Comparison of ENCODE assay signal across 20 cellular contexts in genomic region chr19:51161266-51161665, GRCh38. TPM values are rescaled to one million over a fixed set of nuclear protein-coding genes. Genes with fewer than 3 reads are reported as not detected.
DNase-seq lines count a peak whose midpoint lies in the region; ATAC-seq and TF ChIP-seq lines count a peak whose summit lies in the region.
"Had no signal": no experiment of that assay in that cellular context is flagged by ENCODE, and none has a peak within 500 bp of the region (broad histone marks: within the 10 kb centered on the region; RNA-seq: fewer than 3 reads in every experiment).

No MANE protein-coding gene starts in this region.

- WGBS in thyroid gland, 2 donors: 85 to 93% methylated on average over 1 of the region's 1 CpG

- H3K27me3 Mint-ChIP-seq in natural killer cell treated with Interleukin-12 subunit alpha and Interleukin-12 subunit beta and Interleukin-15 and Interleukin-18, amount 100 ng/mL, for 72 hours: peaks cover 0 to 3% of the 10 kb centered on the region in 2 donors
- no peaks in the 10 kb centered on the region for H3K27me3 Mint-ChIP-seq in natural killer cell (ENCODE audit: low read depth in 2 of 2)

- no peak overlapping the region for H3K27ac ChIP-seq in thyroid gland
- H3K27ac ChIP-seq: 22Rv1, HL-60 had no signal

- no peaks in the 10 kb centered on the region for H3K27me3 ChIP-seq in thyroid gland

- no peak overlapping the region for H3K4me3 ChIP-seq in epithelial cell of esophagus (ENCODE audit: low read length)
- H3K4me3 ChIP-seq in thyroid gland (replicated peaks in 1 of 3): no peak overlapping the region

- peaks cover 27 to 30% of the 10 kb centered on the region in 2 donors for H3K4me1 Mint-ChIP-seq in natural killer cell treated with Interleukin-12 subunit alpha and Interleukin-12 subunit beta and Interleukin-15 and Interleukin-18, amount 100 ng/mL, for 72 hours (ENCODE audit: low read depth in 2 of 2)
- H3K4me1 Mint-ChIP-seq in natural killer cell: peaks cover 53 to 55% of the 10 kb centered on the region in 2 donors
- peaks cover 22% of the 10 kb centered on the region for H3K4me1 Mint-ChIP-seq in stimulated activated effector memory CD8-positive, alpha-beta T cell treated with anti-CD3 and anti-CD28 coated beads, Interleukin-12 subunit alpha, Interleukin-12 subunit beta, amount 100 ng/mL, for 72 hours

- no peak for TF ChIP-seq CTCF in natural killer cell (IDR thresholded peaks at IDR 0.05)
- TF ChIP-seq CTCF in epithelial cell of esophagus (IDR thresholded peaks at IDR 0.05; ENCODE audit: insufficient read depth, low read depth, low read length, missing control alignments): no peak
- no peak for TF ChIP-seq CTCF in thyroid gland (IDR thresholded peaks at IDR 0.05)

- H3K27ac Mint-ChIP-seq in natural killer cell treated with Interleukin-12 subunit alpha and Interleukin-12 subunit beta and Interleukin-15 and Interleukin-18, amount 100 ng/mL, for 72 hours: no peak overlapping the region
- H3K27ac Mint-ChIP-seq in natural killer cell: peak overlapping the region in 1 of 2 donors; percentile 18
- no peak overlapping the region for H3K27ac Mint-ChIP-seq in stimulated activated effector memory CD8-positive, alpha-beta T cell treated with anti-CD3 and anti-CD28 coated beads, Interleukin-12 subunit alpha, Interleukin-12 subunit beta, amount 100 ng/mL, for 72 hours
- H3K27ac Mint-ChIP-seq: CD8-positive, alpha-beta T cell; HFFc6 had no signal

- H3K4me1 ChIP-seq in thyroid gland: no peaks in the 10 kb centered on the region

- DNase-seq in activated CD4-positive, CD25-positive, alpha-beta regulatory T cell (lab: John Stamatoyannopoulos, UW): no peak
- DNase-seq in natural killer cell treated with Interleukin-12 subunit alpha and Interleukin-12 subunit beta and Interleukin-15 and Interleukin-18, amount 100 ng/mL, for 72 hours (ENCODE audit: low spot score): peak; percentile 10
- DNase-seq in natural killer cell: no peak
- DNase-seq in epithelial cell of esophagus (ENCODE audit: low read depth): peak; percentile 18
- no peak for DNase-seq in stimulated activated effector memory CD8-positive, alpha-beta T cell treated with anti-CD3 and anti-CD28 coated beads, Interleukin-12 subunit alpha, Interleukin-12 subunit beta, amount 100 ng/mL, for 72 hours (ENCODE audit: low spot score in 2 of 2)
- no peak for DNase-seq in LoVo (ENCODE audit: low spot score)
- no peak for DNase-seq in thyroid gland
- DNase-seq: CD8-positive, alpha-beta T cell; COR-L47; DMS153; DMS79 treated with DMSO at 0.1 percent for 48 hours; GDM1; HCEC 1CT; HFFc6 had no signal

- no peaks in the 10 kb centered on the region for H3K9me3 ChIP-seq in thyroid gland

- peak; percentile 52 to 77 for ATAC-seq in activated CD4-positive, CD25-positive, alpha-beta regulatory T cell treated with anti-CD3 and anti-CD28 coated beads, Interleukin-2, amount 50 U/mL, for 24 hours
- ATAC-seq in natural killer cell treated with Interleukin-12 subunit alpha and Interleukin-12 subunit beta and Interleukin-15 and Interleukin-18, amount 100 ng/mL, for 72 hours: no peak
- no peak for ATAC-seq in natural killer cell
- peak; percentile 84 for ATAC-seq in stimulated activated effector memory CD8-positive, alpha-beta T cell treated with anti-CD3 and anti-CD28 coated beads, Interleukin-12 subunit alpha, Interleukin-12 subunit beta, amount 100 ng/mL, for 72 hours
- ATAC-seq: CD8-positive, alpha-beta T cell had no signal

- no peaks in the 10 kb centered on the region for H3K36me3 ChIP-seq in thyroid gland

- no peak for TF ChIP-seq POLR2A in thyroid gland (IDR thresholded peaks at IDR 0.05)

- intact Hi-C loops in natural killer cell (cut with micrococcal nuclease): no loop called here
- intact Hi-C loops in thyroid gland (cut with DNase I): no loop called here

- H3K4me3 Mint-ChIP-seq in natural killer cell treated with Interleukin-12 subunit alpha and Interleukin-12 subunit beta and Interleukin-15 and Interleukin-18, amount 100 ng/mL, for 72 hours: no peak overlapping the region
- H3K4me3 Mint-ChIP-seq in natural killer cell: no peak overlapping the region
- no peak overlapping the region for H3K4me3 Mint-ChIP-seq in stimulated activated effector memory CD8-positive, alpha-beta T cell treated with anti-CD3 and anti-CD28 coated beads, Interleukin-12 subunit alpha, Interleukin-12 subunit beta, amount 100 ng/mL, for 72 hours
- H3K4me3 Mint-ChIP-seq: CD14-positive monocyte; CD8-positive, alpha-beta T cell; HFFc6 had no signal

- no peaks in the 10 kb centered on the region for H3K36me3 Mint-ChIP-seq in natural killer cell treated with Interleukin-12 subunit alpha and Interleukin-12 subunit beta and Interleukin-15 and Interleukin-18, amount 100 ng/mL, for 72 hours
- no peaks in the 10 kb centered on the region for H3K36me3 Mint-ChIP-seq in natural killer cell
- H3K36me3 Mint-ChIP-seq in stimulated activated effector memory CD8-positive, alpha-beta T cell treated with anti-CD3 and anti-CD28 coated beads, Interleukin-12 subunit alpha, Interleukin-12 subunit beta, amount 100 ng/mL, for 72 hours: no peaks in the 10 kb centered on the region
- H3K36me3 Mint-ChIP-seq: CD8-positive, alpha-beta T cell had no signal

- no peaks in the 10 kb centered on the region for H3K9me3 Mint-ChIP-seq in natural killer cell treated with Interleukin-12 subunit alpha and Interleukin-12 subunit beta and Interleukin-15 and Interleukin-18, amount 100 ng/mL, for 72 hours
- H3K9me3 Mint-ChIP-seq in natural killer cell: no peaks in the 10 kb centered on the region
- H3K9me3 Mint-ChIP-seq in stimulated activated effector memory CD8-positive, alpha-beta T cell treated with anti-CD3 and anti-CD28 coated beads, Interleukin-12 subunit alpha, Interleukin-12 subunit beta, amount 100 ng/mL, for 72 hours: no peaks in the 10 kb centered on the region
- H3K9me3 Mint-ChIP-seq: CD14-positive monocyte; CD8-positive, alpha-beta T cell; HFFc6 had no signal

RNA-seq across cellular contexts. Expression of gene SIGLEC7, which starts 19.2 kb away (rescaled TPM):
- 1 to 10 TPM; 7.9 to 8.7 TPM for total RNA-seq in natural killer cell treated with Interleukin-12 subunit alpha and Interleukin-12 subunit beta and Interleukin-15 and Interleukin-18, amount 100 ng/mL, for 72 hours
- 10 to 100 TPM; 48.6 to 56.0 (median 49.5) TPM for total RNA-seq in natural killer cell
- 1 to 10 TPM in 1 of 4 donors, under 1 TPM in 1, not detected in 2; 0.54 to 1.0 TPM for total RNA-seq in thyroid gland
- total RNA-seq: A673; CD8-positive, alpha-beta T cell; H4; HFFc6 had no signal

RNA-seq across cellular contexts. Expression of gene SIGLEC9, which starts 36.6 kb away (rescaled TPM):
- 1 to 10 TPM in 1 of 2 donors, under 1 TPM in 1; 0.69 to 1.1 TPM for total RNA-seq in natural killer cell treated with Interleukin-12 subunit alpha and Interleukin-12 subunit beta and Interleukin-15 and Interleukin-18, amount 100 ng/mL, for 72 hours
- total RNA-seq in natural killer cell: 10 to 100 TPM; 13.0 to 15.3 (median 13.8) TPM
- total RNA-seq in thyroid gland: 1 to 10 TPM; 1.2 to 3.1 (median 1.9) TPM
- total RNA-seq: A673, H4, HFFc6 had no signal

RNA-seq across cellular contexts. Expression of gene CTU1, which starts 53.1 kb away (rescaled TPM):
- total RNA-seq in natural killer cell treated with Interleukin-12 subunit alpha and Interleukin-12 subunit beta and Interleukin-15 and Interleukin-18, amount 100 ng/mL, for 72 hours: 10 to 100 TPM in 1 of 2 donors, 1 to 10 TPM in 1; 8.1 to 15.4 TPM
- total RNA-seq in natural killer cell (1 to 10 TPM; 2.5 to 6.5 (median 3.8) TPM), thyroid gland (10 to 100 TPM in 2 of 4 donors, 1 to 10 TPM in 2; 7.5 to 13.6 (median 9.3) TPM)

Comparison
In these comparisons a context has a peak if more than half of its experiments do, and no peak if none do; other contexts are left out.
1. DNase-seq: peak in natural killer cell treated with Interleukin-12 subunit alpha and Interleukin-12 subunit beta and Interleukin-15 and Interleukin-18, amount 100 ng/mL, for 72 hours (single experiment) and epithelial cell of esophagus (single experiment); none in activated CD4-positive, CD25-positive, alpha-beta regulatory T cell (0 of 4), natural killer cell (single experiment), stimulated activated effector memory CD8-positive, alpha-beta T cell treated with anti-CD3 and anti-CD28 coated beads, Interleukin-12 subunit alpha, Interleukin-12 subunit beta, amount 100 ng/mL, for 72 hours (0 of 2), LoVo (single experiment) and thyroid gland (0 of 2).
2. RNA of gene SIGLEC7, which starts 19.2 kb away (total RNA-seq): 48.6 to 56.0 TPM in natural killer cell; 7.9 to 8.7 TPM in natural killer cell treated with Interleukin-12 subunit alpha and Interleukin-12 subunit beta and Interleukin-15 and Interleukin-18, amount 100 ng/mL, for 72 hours and 0.54 to 1.0 TPM in thyroid gland; every median in the first group is over 4 times any median in the second.
3. ATAC-seq: peak in activated CD4-positive, CD25-positive, alpha-beta regulatory T cell treated with anti-CD3 and anti-CD28 coated beads, Interleukin-2, amount 50 U/mL, for 24 hours (2 of 2) and stimulated activated effector memory CD8-positive, alpha-beta T cell treated with anti-CD3 and anti-CD28 coated beads, Interleukin-12 subunit alpha, Interleukin-12 subunit beta, amount 100 ng/mL, for 72 hours (single experiment); none in natural killer cell treated with Interleukin-12 subunit alpha and Interleukin-12 subunit beta and Interleukin-15 and Interleukin-18, amount 100 ng/mL, for 72 hours (0 of 2) and natural killer cell (0 of 3).